Comparison of ENCODE assay signal across 17 cellular contexts in genomic region chr15:68427961-68428360, GRCh38.
"Had no signal": no experiment of that assay in that cellular context is flagged by ENCODE, and none has a peak within 500 bp of the region (broad histone marks: within the 10 kb centered on the region; RNA-seq: fewer than 3 reads in every experiment).

No MANE protein-coding gene starts in this region.

- ATAC-seq: activated naive CD4-positive, alpha-beta T cell treated with anti-CD3 and anti-CD28 coated beads, Interleukin-2, amount 50 U/mL, for 72 hours; effector memory CD8-positive, alpha-beta T cell; left cardiac atrium; naive thymus-derived CD8-positive, alpha-beta T cell; sciatic nerve had no signal

- H3K36me3 ChIP-seq: cardiac muscle cell, neutrophil, spleen, tibial nerve, WERI-Rb-1 had no signal

- H3K4me2 ChIP-seq: hepatocyte had no signal

- H3K27ac Mint-ChIP-seq: activated naive CD4-positive, alpha-beta T cell treated with anti-CD3 and anti-CD28 coated beads, Interleukin-2, amount 50 U/mL, for 72 hours; effector memory CD8-positive, alpha-beta T cell had no signal

- H3K27ac ChIP-seq: cardiac muscle cell, hepatocyte, neutrophil, spleen, tibial nerve, WERI-Rb-1 had no signal

- H3K36me3 Mint-ChIP-seq: activated naive CD4-positive, alpha-beta T cell treated with anti-CD3 and anti-CD28 coated beads, Interleukin-2, amount 50 U/mL, for 72 hours; naive thymus-derived CD8-positive, alpha-beta T cell had no signal

- H3K9me3 Mint-ChIP-seq: activated naive CD4-positive, alpha-beta T cell treated with anti-CD3 and anti-CD28 coated beads, Interleukin-2, amount 50 U/mL, for 72 hours; effector memory CD8-positive, alpha-beta T cell; naive thymus-derived CD8-positive, alpha-beta T cell had no signal

- H3K4me3 Mint-ChIP-seq: effector memory CD8-positive, alpha-beta T cell; naive thymus-derived CD8-positive, alpha-beta T cell had no signal

- H3K4me3 ChIP-seq: cardiac muscle cell, hepatocyte, spleen, tibial nerve had no signal

- H2AFZ ChIP-seq: hepatocyte had no signal

- H3K79me2 ChIP-seq: hepatocyte had no signal

- DNase-seq: activated CD4-positive, alpha-beta T cell treated with anti-CD3 and anti-CD28 coated beads, Interleukin-2, amount 50 U/mL, for 4 hours; activated gamma-delta T cell treated with Interleukin-2 at 50 U/mL for 16 hours; effector memory CD8-positive, alpha-beta T cell; left cardiac atrium; naive thymus-derived CD8-positive, alpha-beta T cell; spleen; stimulated activated naive CD4-positive, alpha-beta T cell treated with Interleukin-2 at 50 U/mL for 16 hours; T-helper 2 cell; WERI-Rb-1 had no signal

- FAIRE-seq: islet of Langerhans, urothelium cell line had no signal

- H3K9me3 ChIP-seq: neutrophil, spleen, tibial nerve had no signal
